In the genomic region with DNA sequence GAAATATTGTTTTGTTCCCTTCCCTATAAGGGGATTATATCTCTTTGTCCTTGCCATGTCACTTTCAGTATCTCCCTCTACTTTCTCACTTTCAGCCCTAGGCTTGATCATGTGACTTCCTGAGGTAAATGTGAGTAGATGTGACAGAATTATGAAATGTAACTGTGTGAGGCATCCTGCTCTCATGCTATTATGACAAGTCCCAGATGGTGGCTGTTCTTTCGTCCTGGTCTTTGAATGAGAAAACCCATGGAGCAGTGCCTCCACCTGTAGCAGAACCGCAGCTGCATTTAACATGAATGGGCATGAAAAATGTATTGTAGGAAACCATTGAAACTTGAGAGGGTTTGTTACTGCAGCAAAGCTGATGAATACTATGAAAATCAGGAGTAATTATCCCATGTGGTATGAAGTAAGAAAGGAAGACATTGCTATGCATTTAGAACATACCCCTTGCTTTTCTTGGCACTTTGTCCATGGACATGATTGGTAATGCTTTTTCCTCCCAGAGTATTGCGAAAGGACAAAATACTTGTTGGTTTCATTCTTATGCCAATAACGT, we compare ENCODE assay signal across 8 cellular contexts.
DNase-seq lines count a peak whose midpoint lies in the region; ATAC-seq and TF ChIP-seq lines count a peak whose summit lies in the region.

No MANE protein-coding gene starts in this region.

- H3K9me3 ChIP-seq in adrenal gland (replicated peaks in 1 of 3): no peaks in the 10 kb centered on the region

- TF ChIP-seq POLR2A in adrenal gland (IDR thresholded peaks at IDR 0.05): no peak

- DNase-seq in AG08395 (ENCODE audit: low spot score) (peak; percentile 54), type B pancreatic cell (ENCODE audit: extremely low spot score, unreplicated experiment) (no peak), adrenal gland (no peak), dorsolateral prefrontal cortex (no peak), occipital lobe (lab: John Stamatoyannopoulos, UW) (no peak)
- DNase-seq in activated T-helper 1 cell treated with anti-CD3 and anti-CD28 coated beads, Interleukin-12 subunit alpha, Interleukin-12 subunit beta, Interleukin-2, Interleukin-4 antibody, amounts not matched to agents 30 ng/mL and 10 ng/mL and 1 ng/mL, durations not matched to agents 14 hours and 24 hours and 36 hours (ENCODE audit: low spot score): peak; percentile 11

- H3K36me3 Mint-ChIP-seq in activated T-helper 1 cell treated with anti-CD3 and anti-CD28 coated beads, Interleukin-12 subunit alpha, Interleukin-12 subunit beta, Interleukin-2, Interleukin-4 antibody, amounts not matched to agents 30 ng/mL and 10 ng/mL and 1 ng/mL, durations not matched to agents 14 hours and 24 hours and 36 hours (ENCODE audit: low read depth): no peaks in the 10 kb centered on the region
- no peaks in the 10 kb centered on the region for H3K36me3 Mint-ChIP-seq in type B pancreatic cell

- intact Hi-C loops in activated T-helper 1 cell treated with anti-CD3 and anti-CD28 coated beads, Interleukin-12 subunit alpha, Interleukin-12 subunit beta, Interleukin-2, Interleukin-4 antibody, amounts not matched to agents 30 ng/mL and 10 ng/mL and 1 ng/mL, durations not matched to agents 14 hours and 24 hours and 36 hours (cut with micrococcal nuclease): loop anchor here (1.0 to 2.0 kb wide), 4 partner anchors 39 to 215 kb away; no protein-coding TSS in a partner anchor
- intact Hi-C loops in adrenal gland (cut with DNase I) (no loop called here), dorsolateral prefrontal cortex (cut with DNase I) (no loop called here)

- no peaks in the 10 kb centered on the region for H3K36me3 ChIP-seq in adrenal gland (replicated peaks in 1 of 2)

- H3K27ac ChIP-seq in adrenal gland (no peak overlapping the region), dorsolateral prefrontal cortex (no peak overlapping the region)

- H3K4me1 ChIP-seq in adrenal gland (replicated peaks in 1 of 2): no peaks in the 10 kb centered on the region

- peaks cover 7% of the 10 kb centered on the region for H3K9me3 Mint-ChIP-seq in activated T-helper 1 cell treated with anti-CD3 and anti-CD28 coated beads, Interleukin-12 subunit alpha, Interleukin-12 subunit beta, Interleukin-2, Interleukin-4 antibody, amounts not matched to agents 30 ng/mL and 10 ng/mL and 1 ng/mL, durations not matched to agents 14 hours and 24 hours and 36 hours
- no peaks in the 10 kb centered on the region for H3K9me3 Mint-ChIP-seq in type B pancreatic cell

- 69 to 75% (median 71%) methylated on average over 4 of the region's 4 CpGs for WGBS in adrenal gland, 4 donors

- peaks cover 23% of the 10 kb centered on the region for H3K27me3 Mint-ChIP-seq in activated T-helper 1 cell treated with anti-CD3 and anti-CD28 coated beads, Interleukin-12 subunit alpha, Interleukin-12 subunit beta, Interleukin-2, Interleukin-4 antibody, amounts not matched to agents 30 ng/mL and 10 ng/mL and 1 ng/mL, durations not matched to agents 14 hours and 24 hours and 36 hours (ENCODE audit: insufficient read depth)
- peaks cover 7% of the 10 kb centered on the region for H3K27me3 Mint-ChIP-seq in type B pancreatic cell

- no peak overlapping the region for H3K27ac Mint-ChIP-seq in activated T-helper 1 cell treated with anti-CD3 and anti-CD28 coated beads, Interleukin-12 subunit alpha, Interleukin-12 subunit beta, Interleukin-2, Interleukin-4 antibody, amounts not matched to agents 30 ng/mL and 10 ng/mL and 1 ng/mL, durations not matched to agents 14 hours and 24 hours and 36 hours
- no peak overlapping the region for H3K27ac Mint-ChIP-seq in type B pancreatic cell

- H3K4me1 Mint-ChIP-seq in activated T-helper 1 cell treated with anti-CD3 and anti-CD28 coated beads, Interleukin-12 subunit alpha, Interleukin-12 subunit beta, Interleukin-2, Interleukin-4 antibody, amounts not matched to agents 30 ng/mL and 10 ng/mL and 1 ng/mL, durations not matched to agents 14 hours and 24 hours and 36 hours (ENCODE audit: low read depth): peaks cover 17% of the 10 kb centered on the region
- no peaks in the 10 kb centered on the region for H3K4me1 Mint-ChIP-seq in type B pancreatic cell (ENCODE audit: unreplicated experiment)

- H3K4me3 ChIP-seq in adrenal gland: no peak overlapping the region
- no peak overlapping the region for H3K4me3 ChIP-seq in dorsolateral prefrontal cortex

- TF ChIP-seq CTCF in type B pancreatic cell (conservative IDR thresholded peaks at IDR 0.05) (no peak), adrenal gland (IDR thresholded peaks at IDR 0.05) (no peak), dorsolateral prefrontal cortex (IDR thresholded peaks at IDR 0.05 in 54 of 56, conservative IDR thresholded peaks at IDR 0.05 in 2 of 56; ENCODE audit: low read depth in 1 of 56, partially characterized antibody in 56 of 56) (no peak)

- H3K4me3 Mint-ChIP-seq in activated T-helper 1 cell treated with anti-CD3 and anti-CD28 coated beads, Interleukin-12 subunit alpha, Interleukin-12 subunit beta, Interleukin-2, Interleukin-4 antibody, amounts not matched to agents 30 ng/mL and 10 ng/mL and 1 ng/mL, durations not matched to agents 14 hours and 24 hours and 36 hours: no peak overlapping the region
- no peak overlapping the region for H3K4me3 Mint-ChIP-seq in type B pancreatic cell

- H3K27me3 ChIP-seq in adrenal gland (no peaks in the 10 kb centered on the region), dorsolateral prefrontal cortex (peaks cover 0 to 5% (median 0%) of the 10 kb centered on the region in 45 donors)

- ATAC-seq in GM18870 (IDR thresholded peaks at IDR 0.05; ENCODE audit: unreplicated experiment): peak; percentile 100
- ATAC-seq in HG02973 (IDR thresholded peaks at IDR 0.05; ENCODE audit: unreplicated experiment): peak; percentile 99

Comparison
In these comparisons a context has a peak if more than half of its experiments do, and no peak if none do; other contexts are left out.
1. DNase-seq: peak in AG08395 (single experiment) and activated T-helper 1 cell treated with anti-CD3 and anti-CD28 coated beads, Interleukin-12 subunit alpha, Interleukin-12 subunit beta, Interleukin-2, Interleukin-4 antibody, amounts not matched to agents 30 ng/mL and 10 ng/mL and 1 ng/mL, durations not matched to agents 14 hours and 24 hours and 36 hours (single experiment); none in type B pancreatic cell (single experiment), adrenal gland (0 of 7), dorsolateral prefrontal cortex (0 of 10) and occipital lobe (single experiment).